ENCODE assay signal across 29 cellular contexts in the genomic region with DNA sequence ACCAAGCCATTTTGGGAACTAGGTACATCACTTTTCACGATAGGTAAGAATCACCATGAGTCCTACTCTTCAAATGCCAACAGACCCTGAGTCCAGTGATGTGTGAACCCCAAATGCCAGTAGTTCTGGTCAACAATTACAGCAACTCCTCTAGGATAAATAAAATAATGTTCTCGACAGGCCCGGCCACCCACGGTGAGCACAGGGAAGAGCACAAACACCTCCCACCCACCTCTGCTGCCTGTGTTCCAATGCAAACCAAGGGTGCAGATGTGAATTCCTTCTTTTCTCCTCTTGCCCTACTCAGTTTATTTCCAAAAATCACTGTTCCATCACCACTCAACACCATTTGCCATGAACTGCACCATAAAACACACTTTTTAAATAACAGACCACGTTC. TPM values are rescaled to one million over a fixed set of nuclear protein-coding genes. Genes with fewer than 3 reads are reported as not detected.
"Had no signal": no experiment of that assay in that cellular context is flagged by ENCODE, and none has a peak within 500 bp of the region (broad histone marks: within the 10 kb centered on the region; RNA-seq: fewer than 3 reads in every experiment).

No MANE protein-coding gene starts in this region.

- H3K27me3 Mint-ChIP-seq: activated CD4-positive, alpha-beta memory T cell treated with anti-CD3 and anti-CD28 coated beads, Interleukin-2, amount 10 ng/mL, durations not matched to agents 7 days and 5 days; activated CD4-positive, alpha-beta T cell treated with anti-CD3 and anti-CD28 coated beads for 36 hours; activated naive CD4-positive, alpha-beta T cell treated with anti-CD3 and anti-CD28 coated beads, Interleukin-2, amount 10 ng/mL, durations not matched to agents 7 days and 5 days; activated naive CD8-positive, alpha-beta T cell treated with anti-CD3 and anti-CD28 coated beads for 36 hours had no signal

- H3K27me3 ChIP-seq: MG63, Peyer's patch, SJCRH30 had no signal

- H3K4me1 Mint-ChIP-seq: activated CD4-positive, alpha-beta memory T cell treated with anti-CD3 and anti-CD28 coated beads, Interleukin-2, amount 10 ng/mL, durations not matched to agents 7 days and 5 days; activated CD4-positive, alpha-beta T cell treated with anti-CD3 and anti-CD28 coated beads for 36 hours; activated naive CD4-positive, alpha-beta T cell treated with anti-CD3 and anti-CD28 coated beads, Interleukin-2, amount 10 ng/mL, durations not matched to agents 7 days and 5 days; activated naive CD8-positive, alpha-beta T cell treated with anti-CD3 and anti-CD28 coated beads for 36 hours had no signal

- H3K9me3 ChIP-seq: MG63, Peyer's patch, SJCRH30, SK-N-SH had no signal

- H3K9me3 Mint-ChIP-seq: activated naive CD4-positive, alpha-beta T cell treated with anti-CD3 and anti-CD28 coated beads, Interleukin-2, amount 10 ng/mL, durations not matched to agents 7 days and 5 days; activated naive CD8-positive, alpha-beta T cell treated with anti-CD3 and anti-CD28 coated beads for 36 hours; activated T-helper 2 cell treated with anti-CD3 and anti-CD28 coated beads, Interferon-gamma antibody, Interleukin-2, Interleukin-4, amounts not matched to agents 10 μg/mL and 5 μg/mL and 100 μg/mL, durations not matched to agents 14 hours and 24 hours and 36 hours had no signal

- H3K4me3 Mint-ChIP-seq: activated CD4-positive, alpha-beta memory T cell treated with anti-CD3 and anti-CD28 coated beads, Interleukin-2, amount 10 ng/mL, durations not matched to agents 7 days and 5 days; activated CD4-positive, alpha-beta T cell treated with anti-CD3 and anti-CD28 coated beads for 36 hours; activated naive CD4-positive, alpha-beta T cell treated with anti-CD3 and anti-CD28 coated beads, Interleukin-2, amount 10 ng/mL, durations not matched to agents 7 days and 5 days; activated naive CD8-positive, alpha-beta T cell treated with anti-CD3 and anti-CD28 coated beads for 36 hours had no signal

- H3K9ac ChIP-seq: SK-N-SH had no signal

- H3K4me3 ChIP-seq: MG63, Peyer's patch, SJCRH30 had no signal

- H3K27ac Mint-ChIP-seq: activated CD4-positive, alpha-beta memory T cell treated with anti-CD3 and anti-CD28 coated beads, Interleukin-2, amount 10 ng/mL, durations not matched to agents 7 days and 5 days; activated CD4-positive, alpha-beta T cell treated with anti-CD3 and anti-CD28 coated beads for 36 hours; activated naive CD4-positive, alpha-beta T cell treated with anti-CD3 and anti-CD28 coated beads, Interleukin-2, amount 10 ng/mL, durations not matched to agents 7 days and 5 days; activated naive CD8-positive, alpha-beta T cell treated with anti-CD3 and anti-CD28 coated beads for 36 hours; activated T-helper 2 cell treated with anti-CD3 and anti-CD28 coated beads, Interferon-gamma antibody, Interleukin-2, Interleukin-4, amounts not matched to agents 10 μg/mL and 5 μg/mL and 100 μg/mL, durations not matched to agents 14 hours and 24 hours and 36 hours had no signal

- H3K36me3 ChIP-seq: MG63, Peyer's patch, SJCRH30 had no signal

- DNase-seq: activated CD4-positive, alpha-beta memory T cell treated with anti-CD3 and anti-CD28 coated beads, Interleukin-2, amount 10 ng/mL, durations not matched to agents 7 days and 5 days; activated CD4-positive, alpha-beta T cell treated with anti-CD3 and anti-CD28 coated beads for 36 hours; activated CD4-positive, alpha-beta T cell treated with anti-CD3 and anti-CD28 coated beads, Interleukin-2, amount 50 U/mL, for 1 hour; activated gamma-delta T cell treated with Interleukin-2 at 50 U/mL for 16 hours; activated naive CD4-positive, alpha-beta T cell treated with anti-CD3 and anti-CD28 coated beads, Interleukin-2, amount 10 ng/mL, durations not matched to agents 7 days and 5 days; activated naive CD8-positive, alpha-beta T cell treated with anti-CD3 and anti-CD28 coated beads for 36 hours; activated T-cell treated with anti-CD3 and anti-CD28 coated beads for 4 hours; activated T-cell treated with anti-CD3 and anti-CD28 coated beads, Interleukin-2, amount 50 U/mL, for 48 hours; MG63; MV-4-11; NCI-H1092 treated with DMSO at 0.1 percent for 48 hours; NCI-H1436; NCI-H1694 treated with DMSO at 0.1 percent for 48 hours; NCI-H2029 treated with DMSO at 0.1 percent for 48 hours; NCI-H345; NCI-H510A; NCI-H526 treated with DMSO at 0.1 percent for 48 hours; NK-92 treated with Interleukin-12 subunit alpha and Interleukin-12 subunit beta, amount 100 ng/mL, for 24 hours; OCI-M1; Peyer's patch; Right ventricle myocardium superior; SJCRH30; SK-N-SH; T-helper 1 cell had no signal

- ATAC-seq: activated CD4-positive, alpha-beta T cell treated with anti-CD3 and anti-CD28 coated beads for 36 hours had no signal

- H3K4me1 ChIP-seq: Peyer's patch had no signal

- H3K27ac ChIP-seq: Peyer's patch, RWPE1, SJCRH30, VCaP had no signal

- H3K36me3 Mint-ChIP-seq: activated naive CD4-positive, alpha-beta T cell treated with anti-CD3 and anti-CD28 coated beads, Interleukin-2, amount 10 ng/mL, durations not matched to agents 7 days and 5 days; activated naive CD8-positive, alpha-beta T cell treated with anti-CD3 and anti-CD28 coated beads for 36 hours had no signal

RNA-seq across cellular contexts. Expression of gene MPPED2, which starts 33.3 kb away (rescaled TPM):
- total RNA-seq: activated CD4-positive, alpha-beta memory T cell treated with anti-CD3 and anti-CD28 coated beads, Interleukin-2, amount 10 ng/mL, durations not matched to agents 7 days and 5 days; activated CD8-positive, alpha-beta memory T cell treated with anti-CD3 and anti-CD28 coated beads for 36 hours; activated T-helper 2 cell treated with anti-CD3 and anti-CD28 coated beads, Interferon-gamma antibody, Interleukin-2, Interleukin-4, amounts not matched to agents 10 μg/mL and 5 μg/mL and 100 μg/mL, durations not matched to agents 14 hours and 24 hours and 36 hours; T-helper 2 cell treated with Interferon-gamma antibody and Interleukin-4, amounts not matched to agents 100 ng/mL and 5 ng/mL, for 36 hours had no signal
